ENCODE assay signal across 1 cellular context in genomic region chr2:82199493-82199852, GRCh38.
TF ChIP-seq lines count a peak whose summit lies in the region.

No MANE protein-coding gene starts in this region.

TF ChIP-seq in WTC11, 78 proteins besides CTCF, POLR2A, EP300 and RAD21 (continued from another document):
- TF ChIP-seq ATF6 (CRISPR knock-in tag; IDR thresholded peaks at IDR 0.05) (no peak), ZNF423 (CRISPR knock-in tag; IDR thresholded peaks at IDR 0.05) (no peak)
